22 cellular contexts compared by ENCODE assay signal in the genomic region with DNA sequence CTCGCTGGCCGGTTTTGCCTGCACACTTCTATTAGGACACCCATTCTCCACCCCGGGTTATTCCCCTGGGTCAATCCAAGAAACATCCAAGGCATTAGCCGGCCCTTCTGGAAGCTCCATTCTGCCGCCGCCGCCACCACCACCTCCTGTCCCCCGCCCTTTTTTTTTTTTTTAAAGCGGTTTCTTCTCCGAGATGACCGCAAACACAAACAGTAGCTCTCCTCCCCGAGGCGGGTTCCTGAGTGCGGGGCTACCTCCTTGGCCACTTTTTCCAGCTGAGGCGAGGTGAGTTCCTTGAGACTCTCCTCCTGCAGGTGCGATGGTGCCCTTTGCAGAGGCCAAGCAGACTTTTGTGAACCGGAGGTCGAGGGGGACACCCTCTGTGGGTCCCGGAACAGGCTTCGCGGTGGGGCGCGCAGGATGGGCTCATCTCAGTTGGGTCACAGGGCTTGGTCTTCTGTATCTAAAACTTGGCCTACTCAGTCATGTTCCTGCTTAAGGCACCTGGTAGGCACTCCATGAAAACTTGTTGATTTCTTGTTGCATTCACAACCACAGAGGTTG. TPM values are rescaled to one million over a fixed set of nuclear protein-coding genes. Genes with fewer than 3 reads are reported as not detected.
DNase-seq lines count a peak whose midpoint lies in the region; TF ChIP-seq lines count a peak whose summit lies in the region.
"Had no signal": no experiment of that assay in that cellular context is flagged by ENCODE, and none has a peak within 500 bp of the region (broad histone marks: within the 10 kb centered on the region; RNA-seq: fewer than 3 reads in every experiment).

No MANE protein-coding gene starts in this region.

- H3K27me3 Mint-ChIP-seq in brain: peaks cover 93% of the 10 kb centered on the region

- H2AFZ ChIP-seq in smooth muscle cell (ENCODE audit: low read depth): no peak overlapping the region

- no peaks in the 10 kb centered on the region for H4K20me1 ChIP-seq in smooth muscle cell (ENCODE audit: low read depth)

- peak overlapping the region in 3 of 5 experiments; percentile 27 to 62 (median 38) for H3K27ac Mint-ChIP-seq in brain

- H3K4me3 Mint-ChIP-seq in brain: peak overlapping the region; percentile 82 to 87 (median 85)

- 10% methylated on average over 23 of the region's 23 CpGs for whole genome bisulfite sequencing in smooth muscle cell (ENCODE audit: low lambda C conversion rate)

- H3K27me3 ChIP-seq in smooth muscle cell (ENCODE audit: low read depth) (peaks cover 100% of the 10 kb centered on the region), MG63 (peaks cover 18% of the 10 kb centered on the region)

- peaks cover 7% of the 10 kb centered on the region for H3K4me1 Mint-ChIP-seq in brain

- H3K4me2 ChIP-seq in smooth muscle cell: peak overlapping the region; percentile 84

- H3K27ac ChIP-seq in smooth muscle cell (ENCODE audit: low read depth): no peak overlapping the region
- H3K27ac ChIP-seq: 22Rv1, thoracic aorta had no signal

- peaks cover 0 to 12% (median 0%) of the 10 kb centered on the region in 5 experiments for H3K9me3 Mint-ChIP-seq in brain

- no peaks in the 10 kb centered on the region for H3K36me3 Mint-ChIP-seq in brain

- H3K9me3 ChIP-seq in smooth muscle cell (replicated peaks; ENCODE audit: low read depth) (no peaks in the 10 kb centered on the region), MG63 (no peaks in the 10 kb centered on the region)
- H3K9me3 ChIP-seq: BE2C, thoracic aorta had no signal

- no peaks in the 10 kb centered on the region for H3F3A ChIP-seq in smooth muscle cell (ENCODE audit: low read depth)

- no peak for TF ChIP-seq CTCF in brain (conservative IDR thresholded peaks at IDR 0.05)
- TF ChIP-seq CTCF in smooth muscle cell (IDR thresholded peaks at IDR 0.05; ENCODE audit: borderline replicate concordance, insufficient read depth, poor library complexity, severe bottlenecking): no peak

- H3K4me3 ChIP-seq in smooth muscle cell (peak overlapping the region; percentile 51), MG63 (no peak overlapping the region)
- H3K4me3 ChIP-seq: thoracic aorta had no signal

- peaks cover 8% of the 10 kb centered on the region for H3K4me1 ChIP-seq in smooth muscle cell (ENCODE audit: low read depth)
- H3K4me1 ChIP-seq: BE2C had no signal

- H3K36me3 ChIP-seq in smooth muscle cell (ENCODE audit: low read depth) (no peaks in the 10 kb centered on the region), MG63 (no peaks in the 10 kb centered on the region)
- H3K36me3 ChIP-seq: BE2C, thoracic aorta had no signal

- H3K9ac ChIP-seq in smooth muscle cell (ENCODE audit: low read depth): no peak overlapping the region

- no peaks in the 10 kb centered on the region for H3K79me2 ChIP-seq in smooth muscle cell (ENCODE audit: low read depth)

- peak; percentile 51 for DNase-seq in DMS 273 (lab: John Stamatoyannopoulos, UW; ENCODE audit: unreplicated experiment)
- DNase-seq in DMS 273 treated with DMSO at 0.1 percent for 48 hours (lab: John Stamatoyannopoulos, UW): no peak
- peak; percentile 7 for DNase-seq in iPS-NIHi11 (ENCODE audit: low spot score)
- DNase-seq in smooth muscle cell (lab: John Stamatoyannopoulos, UW; ENCODE audit: unreplicated experiment): no peak
- DNase-seq in MG63: no peak
- no peak for DNase-seq in HPDE6-E6E7 (ENCODE audit: extremely low spot score)
- no peak for DNase-seq in activated CD4-positive, alpha-beta T cell treated with anti-CD3 and anti-CD28 coated beads for 48 hours
- DNase-seq: activated naive CD4-positive, alpha-beta T cell; aorta; NCI-H1694; NK-92 treated with Interleukin-12 subunit alpha and Interleukin-12 subunit beta, amount 100 ng/mL, for 24 hours; RPMI8226; stimulated activated CD8-positive, alpha-beta memory T cell treated with anti-CD3 and anti-CD28 coated beads, Interleukin-4, amount 100 ng/mL, for 48 hours had no signal

RNA-seq across cellular contexts. Expression of a gene that starts 0.9 kb away (rescaled TPM):
- polyA plus RNA-seq in brain (ENCODE audit: insufficient read depth, low read depth, low replicate concordance): 0.20 TPM
- 0.04 TPM in 1 of 2 replicates, not detected in the other for total RNA-seq in smooth muscle cell
- polyA plus RNA-seq in smooth muscle cell: not detected in 2 replicates
- total RNA-seq in MG63 (2014; rRNA removed; shearing (Covaris generic); ENCODE audit: low replicate concordance): not detected in 2 replicates
- total RNA-seq: aorta, endothelial cell of umbilical vein, fibroblast of villous mesenchyme, HepG2, MCF 10A, thoracic aorta had no signal
- polyA plus RNA-seq: endothelial cell of umbilical vein, HepG2, liver had no signal

Comparison
In these comparisons a context has a peak if more than half of its experiments do, and no peak if none do; other contexts are left out.
1. DNase-seq: peak in DMS 273 (single experiment) and iPS-NIHi11 (single experiment); none in DMS 273 treated with DMSO at 0.1 percent for 48 hours (single experiment), smooth muscle cell (single experiment), MG63 (single experiment), HPDE6-E6E7 (single experiment) and activated CD4-positive, alpha-beta T cell treated with anti-CD3 and anti-CD28 coated beads for 48 hours (single experiment).